ENCODE assay signal across 13 cellular contexts in genomic region chr19:3580156-3580955, GRCh38. TPM values are rescaled to one million over a fixed set of nuclear protein-coding genes. Genes with fewer than 3 reads are reported as not detected.
DNase-seq lines count a peak whose midpoint lies in the region; ATAC-seq and TF ChIP-seq lines count a peak whose summit lies in the region.
"Had no signal": no experiment of that assay in that cellular context is flagged by ENCODE, and none has a peak within 500 bp of the region (broad histone marks: within the 10 kb centered on the region; RNA-seq: fewer than 3 reads in every experiment).

No MANE protein-coding gene starts in this region.

- H3K9me3 ChIP-seq in sigmoid colon = no peaks in the 10 kb centered on the region
- H3K9me3 ChIP-seq: SJCRH30 had no signal

- POLR2A ChIA-PET in activated CD4-positive, alpha-beta memory T cell treated with anti-CD3 and anti-CD28 coated beads, Interleukin-2, amount 10 ng/mL, durations not matched to agents 7 days and 5 days (lab: Charles Lee) = no interaction called here

- H3K27ac Mint-ChIP-seq in activated CD4-positive, alpha-beta memory T cell treated with anti-CD3 and anti-CD28 coated beads, Interleukin-2, amount 10 ng/mL, durations not matched to agents 7 days and 5 days = no peak overlapping the region

- no peaks in the 10 kb centered on the region for H3K36me3 ChIP-seq in sigmoid colon

- H3K9me3 Mint-ChIP-seq in activated CD4-positive, alpha-beta memory T cell treated with anti-CD3 and anti-CD28 coated beads, Interleukin-2, amount 10 ng/mL, durations not matched to agents 7 days and 5 days = no peaks in the 10 kb centered on the region
- H3K9me3 Mint-ChIP-seq: naive thymus-derived CD4-positive, alpha-beta T cell had no signal

- 58 to 69% methylated on average over 11 of the region's 11 CpGs for WGBS in sigmoid colon, 2 donors

- peak overlapping the region; percentile 17 to 66 (median 53) for H3K27ac ChIP-seq in sigmoid colon
- H3K27ac ChIP-seq: epithelial cell of prostate, SJCRH30 had no signal

- intact Hi-C loops in sigmoid colon (cut with DNase I) = no loop called here

- TF ChIP-seq CTCF in sigmoid colon (IDR thresholded peaks at IDR 0.05) = no peak

- H3K4me1 Mint-ChIP-seq in activated CD4-positive, alpha-beta memory T cell treated with anti-CD3 and anti-CD28 coated beads, Interleukin-2, amount 10 ng/mL, durations not matched to agents 7 days and 5 days = no peaks in the 10 kb centered on the region

- H3K27me3 Mint-ChIP-seq in activated CD4-positive, alpha-beta memory T cell treated with anti-CD3 and anti-CD28 coated beads, Interleukin-2, amount 10 ng/mL, durations not matched to agents 7 days and 5 days = peaks cover 4% of the 10 kb centered on the region

- no peak for TF ChIP-seq EP300 in sigmoid colon (IDR thresholded peaks at IDR 0.05)

- TF ChIP-seq POLR2A in sigmoid colon (IDR thresholded peaks at IDR 0.05) = no peak

- peak; percentile 98 for DNase-seq in EH (ENCODE audit: low read depth)
- DNase-seq in T1000 (lab: John Stamatoyannopoulos, UW) = peak; percentile 32
- DNase-seq in fibroblast of the conjunctiva (ENCODE audit: low read depth) = peak; percentile 78
- no peak for DNase-seq in sigmoid colon
- no peak for DNase-seq in NCI-H69 (lab: John Stamatoyannopoulos, UW)
- DNase-seq in activated CD4-positive, alpha-beta memory T cell treated with anti-CD3 and anti-CD28 coated beads, Interleukin-2, amount 10 ng/mL, durations not matched to agents 7 days and 5 days = no peak
- no peak for DNase-seq in stimulated activated CD4-positive, alpha-beta T cell treated with anti-CD3 and anti-CD28 coated beads, Interleukin-1b, Interleukin-23, amount 100 ng/mL, for 48 hours
- DNase-seq: DMS153; naive thymus-derived CD4-positive, alpha-beta T cell; NCI-H1436; SJCRH30 had no signal

- no peak overlapping the region for H3K4me3 Mint-ChIP-seq in activated CD4-positive, alpha-beta memory T cell treated with anti-CD3 and anti-CD28 coated beads, Interleukin-2, amount 10 ng/mL, durations not matched to agents 7 days and 5 days
- H3K4me3 Mint-ChIP-seq: naive thymus-derived CD4-positive, alpha-beta T cell had no signal

- H3K27me3 ChIP-seq in sigmoid colon = peaks cover 3 to 11% (median 10%) of the 10 kb centered on the region in 3 donors
- H3K27me3 ChIP-seq: SJCRH30 had no signal

- H3K36me3 Mint-ChIP-seq in activated CD4-positive, alpha-beta memory T cell treated with anti-CD3 and anti-CD28 coated beads, Interleukin-2, amount 10 ng/mL, durations not matched to agents 7 days and 5 days (ENCODE audit: low read depth) = peaks cover 5% of the 10 kb centered on the region

- H3K4me1 ChIP-seq in sigmoid colon = peaks cover 0 to 36% (median 25%) of the 10 kb centered on the region in 4 donors
- H3K4me1 ChIP-seq: SJCRH30 had no signal

- no peak overlapping the region for H3K4me3 ChIP-seq in sigmoid colon
- H3K4me3 ChIP-seq: SJCRH30 had no signal

- no peak for ATAC-seq in HG03045 (IDR thresholded peaks at IDR 0.05; ENCODE audit: unreplicated experiment)
- ATAC-seq: naive thymus-derived CD4-positive, alpha-beta T cell had no signal

- CTCF ChIA-PET in activated CD4-positive, alpha-beta memory T cell treated with anti-CD3 and anti-CD28 coated beads, Interleukin-2, amount 10 ng/mL, durations not matched to agents 7 days and 5 days (lab: Charles Lee) = no interaction called here

RNA-seq across cellular contexts. Expression of gene GIPC3, which starts 4.9 kb away (rescaled TPM):
- total RNA-seq in sigmoid colon = under 1 TPM in 2 of 4 donors, not detected in 2; under 0.01 to 0.83 TPM
- polyA plus RNA-seq in sigmoid colon = 1 to 10 TPM in 1 of 3 donors, not detected in 2; 1.0 TPM
- total RNA-seq in activated CD4-positive, alpha-beta memory T cell treated with anti-CD3 and anti-CD28 coated beads, Interleukin-2, amount 10 ng/mL, durations not matched to agents 7 days and 5 days = under 1 TPM; 0.15 to 0.20 TPM

RNA-seq across cellular contexts. Expression of gene HMG20B, which starts 7.6 kb away (rescaled TPM):
- total RNA-seq in sigmoid colon = 100 to 1,000 TPM; 105 to 148 (median 120) TPM
- polyA plus RNA-seq in sigmoid colon = 10 to 100 TPM; 61.3 to 85.9 (median 78.2) TPM
- 10 to 100 TPM; 52.9 to 53.4 TPM for total RNA-seq in activated CD4-positive, alpha-beta memory T cell treated with anti-CD3 and anti-CD28 coated beads, Interleukin-2, amount 10 ng/mL, durations not matched to agents 7 days and 5 days

RNA-seq across cellular contexts. Expression of gene MFSD12, which starts 23.0 kb away (rescaled TPM):
- 10 to 100 TPM; 13.7 to 36.0 (median 22.6) TPM for total RNA-seq in sigmoid colon
- polyA plus RNA-seq in sigmoid colon = 10 to 100 TPM in 1 of 3 donors, 1 to 10 TPM in 2; 2.4 to 53.5 (median 8.6) TPM
- total RNA-seq in activated CD4-positive, alpha-beta memory T cell treated with anti-CD3 and anti-CD28 coated beads, Interleukin-2, amount 10 ng/mL, durations not matched to agents 7 days and 5 days = 10 to 100 TPM; 51.4 to 55.1 TPM

RNA-seq across cellular contexts. Expression of gene TBXA2R, which starts 26.3 kb away (rescaled TPM):
- total RNA-seq in sigmoid colon = 1 to 10 TPM in 1 of 4 donors, under 1 TPM in 3; 0.36 to 3.6 (median 0.68) TPM
- polyA plus RNA-seq in sigmoid colon = 1 to 10 TPM in 1 of 3 donors, under 1 TPM in 1, not detected in 1; 0.69 to 1.4 TPM
- under 1 TPM; 0.20 to 0.23 TPM for total RNA-seq in activated CD4-positive, alpha-beta memory T cell treated with anti-CD3 and anti-CD28 coated beads, Interleukin-2, amount 10 ng/mL, durations not matched to agents 7 days and 5 days

RNA-seq across cellular contexts. Expression of gene TEKTIP1, which starts 41.4 kb away (rescaled TPM):
- 1 to 10 TPM in 1 of 4 donors, not detected in 3; 1.4 TPM for total RNA-seq in sigmoid colon
- polyA plus RNA-seq in sigmoid colon = 1 to 10 TPM in 1 of 3 donors, not detected in 2; 1.5 TPM
- 1 to 10 TPM; 4.3 to 6.6 TPM for total RNA-seq in activated CD4-positive, alpha-beta memory T cell treated with anti-CD3 and anti-CD28 coated beads, Interleukin-2, amount 10 ng/mL, durations not matched to agents 7 days and 5 days
- total RNA-seq: SJCRH30 had no signal
- polyA plus RNA-seq: naive thymus-derived CD4-positive, alpha-beta T cell had no signal

Comparison
In these comparisons a context has a peak if more than half of its experiments do, and no peak if none do; other contexts are left out.
1. DNase-seq: peak in EH (single experiment), T1000 (single experiment) and fibroblast of the conjunctiva (single experiment); none in sigmoid colon (single experiment), NCI-H69 (single experiment), activated CD4-positive, alpha-beta memory T cell treated with anti-CD3 and anti-CD28 coated beads, Interleukin-2, amount 10 ng/mL, durations not matched to agents 7 days and 5 days (single experiment) and stimulated activated CD4-positive, alpha-beta T cell treated with anti-CD3 and anti-CD28 coated beads, Interleukin-1b, Interleukin-23, amount 100 ng/mL, for 48 hours (single experiment).